Comparison of ENCODE assay signal across 24 cellular contexts in the genomic region with DNA sequence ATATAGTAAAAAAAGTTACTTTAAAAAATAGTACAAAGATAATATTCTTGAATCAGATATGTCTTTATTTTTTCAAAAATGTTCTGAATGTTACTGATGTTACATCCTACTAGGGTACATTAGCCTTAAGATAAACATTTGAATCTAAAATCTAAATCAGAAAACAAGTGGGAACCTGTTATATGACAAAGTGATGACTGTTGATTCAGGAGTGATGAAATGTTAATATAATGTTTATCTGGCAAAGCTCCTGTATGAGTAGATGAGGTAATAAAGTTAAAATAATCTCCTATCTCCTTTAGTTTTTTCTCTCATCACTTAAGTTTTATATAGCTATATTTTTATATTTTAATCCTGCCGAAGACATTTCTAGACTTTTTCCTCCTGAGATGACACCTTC. TPM values are rescaled to one million over a fixed set of nuclear protein-coding genes. Genes with fewer than 3 reads are reported as not detected.
DNase-seq lines count a peak whose midpoint lies in the region; ATAC-seq, FAIRE-seq and TF ChIP-seq lines count a peak whose summit lies in the region.
"Had no signal": no experiment of that assay in that cellular context is flagged by ENCODE, and none has a peak within 500 bp of the region (broad histone marks: within the 10 kb centered on the region; RNA-seq: fewer than 3 reads in every experiment).

No MANE protein-coding gene starts in this region.

- H3K4me1 Mint-ChIP-seq in astrocyte (ENCODE audit: low read depth, unreplicated experiment) (peaks cover 1% of the 10 kb centered on the region), endothelial cell (ENCODE audit: unreplicated experiment) (peaks cover 15% of the 10 kb centered on the region)

- FAIRE-seq in astrocyte (lab: Jason Lieb, UNC), result no peak
- FAIRE-seq: HepG2 had no signal

- peaks cover 4% of the 10 kb centered on the region for H3K4me1 ChIP-seq in astrocyte (ENCODE audit: insufficient read depth, low read length)

- no peak overlapping the region for H3K27ac ChIP-seq in astrocyte (ENCODE audit: low read depth, low read length)
- H3K27ac ChIP-seq: hepatocyte, left ventricle myocardium inferior, WERI-Rb-1 had no signal

- TF ChIP-seq CTCF in LNCaP clone FGC (IDR thresholded peaks at IDR 0.05; ENCODE audit: control insufficient read depth, extremely low read depth, insufficient read depth) (no peak), astrocyte (IDR thresholded peaks at IDR 0.05; ENCODE audit: insufficient read depth, low read depth, low read length) (no peak), endothelial cell (IDR thresholded peaks at IDR 0.05; ENCODE audit: unreplicated experiment) (no peak)

- no peak overlapping the region for H3K9ac ChIP-seq in astrocyte (ENCODE audit: low read length)

- H3K27ac Mint-ChIP-seq in astrocyte (ENCODE audit: unreplicated experiment) (peak overlapping the region; percentile 7), endothelial cell (ENCODE audit: unreplicated experiment) (no peak overlapping the region)
- H3K27ac Mint-ChIP-seq: activated CD4-positive, alpha-beta T cell treated with anti-CD3 and anti-CD28 coated beads, Interleukin-2, amount 10 ng/mL, durations not matched to agents 24 days and 14 days; T-helper 2 cell treated with Interferon-gamma antibody and Interleukin-4, amounts not matched to agents 5 μg/mL and 100 μg/mL, for 36 hours had no signal

- no peaks in the 10 kb centered on the region for H3K9me3 ChIP-seq in astrocyte (ENCODE audit: insufficient read depth, low read depth, low read length)
- H3K9me3 ChIP-seq: gastrocnemius medialis, left ventricle myocardium inferior had no signal

- H4K20me1 ChIP-seq in astrocyte (ENCODE audit: insufficient read depth, low read length), result peaks cover 6% of the 10 kb centered on the region

- peak overlapping the region; percentile 21 for H3K4me3 ChIP-seq in LNCaP clone FGC (ENCODE audit: low read depth, low read length)
- H3K4me3 ChIP-seq in astrocyte (ENCODE audit: insufficient read depth, low read depth, low read length), result no peak overlapping the region
- H3K4me3 ChIP-seq: gastrocnemius medialis, hepatocyte, left ventricle myocardium inferior, smooth muscle cell had no signal

- no peaks in the 10 kb centered on the region for H3K27me3 ChIP-seq in astrocyte (ENCODE audit: insufficient read depth, low read length)
- H3K27me3 ChIP-seq: gastrocnemius medialis, hepatocyte had no signal

- H3K36me3 ChIP-seq in astrocyte (ENCODE audit: insufficient read depth, low read length), result no peaks in the 10 kb centered on the region
- H3K36me3 ChIP-seq: gastrocnemius medialis, left ventricle myocardium inferior had no signal

- DNase-seq in LNCaP clone FGC (ENCODE audit: low read depth), result peak; percentile 71
- DNase-seq in astrocyte (ENCODE audit: low read depth), result no peak
- peak; percentile 17 for DNase-seq in iris pigment epithelial cell (ENCODE audit: low read depth)
- no peak for DNase-seq in endothelial cell (ENCODE audit: low spot score)
- no peak for DNase-seq in GOT3 (lab: John Stamatoyannopoulos, UW)
- DNase-seq in activated CD4-positive, alpha-beta T cell treated with anti-CD3 and anti-CD28 coated beads, Interleukin-2, amount 50 U/mL, for 4 hours, result no peak
- no peak for DNase-seq in left colon
- DNase-seq: activated CD4-positive, alpha-beta T cell treated with anti-CD3 and anti-CD28 coated beads, Interleukin-2, amount 10 ng/mL, durations not matched to agents 24 days and 14 days; activated gamma-delta T cell treated with Interleukin-2 at 50 U/mL for 16 hours; activated T-cell treated with anti-CD3 and anti-CD28 coated beads, Interleukin-2, amount 50 U/mL, for 4 hours; gastrocnemius medialis; left ventricle myocardium inferior; naive thymus-derived CD8-positive, alpha-beta T cell; NCI-H446; NCI-H82; occipital lobe; retina; SHP77; WERI-Rb-1 had no signal

- peaks cover 61% of the 10 kb centered on the region for H3K79me2 ChIP-seq in astrocyte (ENCODE audit: insufficient read depth, low read length)

- H3K36me3 Mint-ChIP-seq in astrocyte (ENCODE audit: low read depth, unreplicated experiment) (no peaks in the 10 kb centered on the region), endothelial cell (ENCODE audit: low read depth, unreplicated experiment) (no peaks in the 10 kb centered on the region)

- no peaks in the 10 kb centered on the region for H3K9me3 Mint-ChIP-seq in astrocyte (ENCODE audit: unreplicated experiment)
- no peaks in the 10 kb centered on the region for H3K9me3 Mint-ChIP-seq in endothelial cell (ENCODE audit: unreplicated experiment)
- H3K9me3 Mint-ChIP-seq: activated CD4-positive, alpha-beta T cell treated with anti-CD3 and anti-CD28 coated beads, Interleukin-2, amount 10 ng/mL, durations not matched to agents 24 days and 14 days; activated T-cell treated with anti-CD3 and anti-CD28 coated beads, Interleukin-2, amount 50 U/mL, for 4 hours; naive thymus-derived CD8-positive, alpha-beta T cell; T-helper 2 cell treated with Interferon-gamma antibody and Interleukin-4, amounts not matched to agents 5 μg/mL and 100 μg/mL, for 36 hours; type B pancreatic cell had no signal

- intact Hi-C loops in left colon (cut with DNase I, micrococcal nuclease), result no loop called here

- H3K4me2 ChIP-seq in astrocyte (ENCODE audit: low read length), result no peak overlapping the region
- H3K4me2 ChIP-seq: hepatocyte, smooth muscle cell had no signal

- no peak overlapping the region for H3K4me3 Mint-ChIP-seq in astrocyte (ENCODE audit: unreplicated experiment)
- H3K4me3 Mint-ChIP-seq in endothelial cell (ENCODE audit: unreplicated experiment), result no peak overlapping the region
- H3K4me3 Mint-ChIP-seq: activated CD4-positive, alpha-beta T cell treated with anti-CD3 and anti-CD28 coated beads, Interleukin-2, amount 10 ng/mL, durations not matched to agents 24 days and 14 days; activated T-cell treated with anti-CD3 and anti-CD28 coated beads, Interleukin-2, amount 50 U/mL, for 4 hours; naive thymus-derived CD8-positive, alpha-beta T cell; T-helper 2 cell treated with Interferon-gamma antibody and Interleukin-4, amounts not matched to agents 5 μg/mL and 100 μg/mL, for 36 hours; type B pancreatic cell had no signal

- no peak overlapping the region for H2AFZ ChIP-seq in astrocyte (ENCODE audit: low read depth, low read length)
- H2AFZ ChIP-seq: hepatocyte had no signal

- no peak for ATAC-seq in left colon
- ATAC-seq: activated T-cell treated with anti-CD3 and anti-CD28 coated beads, Interleukin-2, amount 50 U/mL, for 4 hours; gastrocnemius medialis; HepG2; naive thymus-derived CD8-positive, alpha-beta T cell had no signal

- H3K27me3 Mint-ChIP-seq in astrocyte (ENCODE audit: low read depth, unreplicated experiment), result no peaks in the 10 kb centered on the region
- peaks cover 5% of the 10 kb centered on the region for H3K27me3 Mint-ChIP-seq in endothelial cell (ENCODE audit: unreplicated experiment)
- H3K27me3 Mint-ChIP-seq: activated CD4-positive, alpha-beta T cell treated with anti-CD3 and anti-CD28 coated beads, Interleukin-2, amount 10 ng/mL, durations not matched to agents 24 days and 14 days; naive thymus-derived CD8-positive, alpha-beta T cell; type B pancreatic cell had no signal

RNA-seq across cellular contexts. Expression of gene DOP1A, which starts 4.2 kb away (rescaled TPM):
- total RNA-seq in astrocyte, result 13.0 and 14.2 TPM in 2 replicates
- 20.0 TPM for total RNA-seq in endothelial cell (ENCODE audit: unreplicated experiment)
- 10 to 100 TPM; 30.8 to 34.5 TPM for total RNA-seq in left colon

RNA-seq across cellular contexts. Expression of gene UBE3D, which starts 6.1 kb away (rescaled TPM):
- total RNA-seq in astrocyte (6.8 and 7.4 TPM in 2 replicates), endothelial cell (ENCODE audit: unreplicated experiment) (12.1 TPM), left colon (1 to 10 TPM; 3.3 to 5.0 TPM)

Comparison
In these comparisons a context has a peak if more than half of its experiments do, and no peak if none do; other contexts are left out.
1. DNase-seq: peak in LNCaP clone FGC (single experiment) and iris pigment epithelial cell (single experiment); none in astrocyte (single experiment), endothelial cell (single experiment), GOT3 (single experiment), activated CD4-positive, alpha-beta T cell treated with anti-CD3 and anti-CD28 coated beads, Interleukin-2, amount 50 U/mL, for 4 hours (0 of 2) and left colon (0 of 2).